ENCODE assay signal across 2 cellular contexts in genomic region chr19:15631817-15632216, GRCh38.
TF ChIP-seq lines count a peak whose summit lies in the region.

No MANE protein-coding gene starts in this region.

TF ChIP-seq in IMR-90, 13 proteins besides CTCF, POLR2A, EP300 and RAD21 (continued from another document):
- TF ChIP-seq MXI1 (IDR thresholded peaks at IDR 0.05; ENCODE audit: borderline replicate concordance, low read depth, low read length) (no peak), USF2 (IDR thresholded peaks at IDR 0.05; ENCODE audit: low read depth, low read length) (no peak), BHLHE40 (IDR thresholded peaks at IDR 0.05; ENCODE audit: low read depth, low read length) (no peak), CHD1 (IDR thresholded peaks at IDR 0.05; ENCODE audit: low read depth, low read length) (no peak), MAFK (IDR thresholded peaks at IDR 0.05; ENCODE audit: low read depth, low read length) (no peak), MAZ (IDR thresholded peaks at IDR 0.05; ENCODE audit: borderline replicate concordance, low read depth, low read length) (no peak), ELK1 (IDR thresholded peaks at IDR 0.05; ENCODE audit: borderline replicate concordance, low read depth, low read length) (no peak), RCOR1 (IDR thresholded peaks at IDR 0.05; ENCODE audit: insufficient replicate concordance, low read length) (no peak), RFX5 (IDR thresholded peaks at IDR 0.05; ENCODE audit: low read depth, low read length) (no peak), CEBPB (IDR thresholded peaks at IDR 0.05; ENCODE audit: low read depth, low read length) (no peak)

TF ChIP-seq in liver, 16 proteins besides CTCF, POLR2A, EP300 and RAD21:
- TF ChIP-seq REST (IDR thresholded peaks at IDR 0.05) (peak; percentile 98), ZBTB33 (IDR thresholded peaks at IDR 0.05) (no peak), HNF4A (conservative IDR thresholded peaks at IDR 0.05) (peak; percentile 68 to 89), FOXA2 (IDR thresholded peaks at IDR 0.05) (no peak), RXRA (IDR thresholded peaks at IDR 0.05) (peak in 1 of 2 donors; percentile 13), GABPA (IDR thresholded peaks at IDR 0.05 in 1 of 2, conservative IDR thresholded peaks at IDR 0.05 in 1 of 2) (no peak), FOXA1 (IDR thresholded peaks at IDR 0.05) (no peak), YY1 (IDR thresholded peaks at IDR 0.05) (no peak), ATF3 (IDR thresholded peaks at IDR 0.05) (no peak), MAX (IDR thresholded peaks at IDR 0.05) (no peak), SP1 (IDR thresholded peaks at IDR 0.05) (no peak), EGR1 (IDR thresholded peaks at IDR 0.05; ENCODE audit: low read depth in 2 of 2) (no peak), NR2F2 (IDR thresholded peaks at IDR 0.05) (no peak), HNF4G (IDR thresholded peaks at IDR 0.05) (peak; percentile 56), TAF1 (conservative IDR thresholded peaks at IDR 0.05) (no peak), JUND (IDR thresholded peaks at IDR 0.05) (no peak)
